In the genomic region with DNA sequence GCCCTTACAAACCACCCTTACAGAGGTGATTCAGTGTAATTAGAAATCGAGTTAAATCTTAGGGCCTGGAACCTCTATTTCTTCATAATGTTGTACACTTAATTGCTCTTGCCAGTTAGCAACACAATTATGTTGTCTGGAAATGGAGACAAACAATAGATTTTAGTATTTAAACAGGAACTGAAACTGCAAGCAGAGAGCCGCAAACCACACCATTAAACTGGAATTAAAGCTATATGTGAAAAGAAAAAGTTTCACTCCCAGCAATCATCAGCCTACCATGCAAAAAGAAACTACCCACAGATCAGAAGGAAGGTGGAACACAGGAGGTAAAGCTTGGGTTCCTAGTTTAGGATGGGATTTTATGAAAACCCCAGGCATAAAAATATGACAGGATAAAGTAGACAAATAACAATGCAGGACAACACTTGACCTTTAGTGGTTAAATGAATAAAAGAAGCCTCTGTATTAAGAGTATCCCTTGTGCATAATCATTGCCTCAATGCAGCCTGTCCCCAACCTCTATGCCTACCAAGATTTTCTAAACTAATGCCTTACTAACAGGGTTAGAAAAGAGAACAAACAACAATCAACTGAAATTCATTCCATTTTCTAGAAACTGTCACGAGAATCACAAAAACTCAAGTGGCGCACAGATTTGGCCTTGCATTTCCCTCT, we compare ENCODE assay signal across 14 cellular contexts.
A peak's percentile ranks its signal among the peaks of the same experiment; 100 is the strongest.
DNase-seq lines count a peak whose midpoint lies in the region; ATAC-seq and TF ChIP-seq lines count a peak whose summit lies in the region.
"Had no signal": no experiment of that assay in that cellular context is flagged by ENCODE, and none has a peak within 500 bp of the region (broad histone marks: within the 10 kb centered on the region; RNA-seq: fewer than 3 reads in every experiment).

No MANE protein-coding gene starts in this region.

- CTCF ChIA-PET in PC-3 (lab: Charles Lee) = no interaction called here

- H3K27me3 ChIP-seq in PC-3 (ENCODE audit: low read length) = no peaks in the 10 kb centered on the region

- no peaks in the 10 kb centered on the region for H3K36me3 ChIP-seq in PC-3 (ENCODE audit: low read depth, low read length)

- no peak overlapping the region for H3K4me3 ChIP-seq in PC-3 (ENCODE audit: low read length)

- H3F3A ChIP-seq in PC-3 (ENCODE audit: low read length, unreplicated experiment) = peaks cover 5% of the 10 kb centered on the region

- H3K79me2 ChIP-seq in PC-3 (ENCODE audit: low read length) = no peaks in the 10 kb centered on the region

- H2AFZ ChIP-seq in PC-3 (ENCODE audit: low read length) = no peak overlapping the region

- BruUV-seq in PC-3 (replicated peaks; lab: Mats Ljungman, UMichigan) = no TSS peak

- no peak for TF ChIP-seq POLR2A in GM18505 (IDR thresholded peaks at IDR 0.05; ENCODE audit: borderline replicate concordance, extremely low read depth, insufficient read depth, insufficient read length)

- H3K9me3 ChIP-seq in PC-3 (ENCODE audit: low read length) = no peaks in the 10 kb centered on the region

- peak; percentile 97 for ATAC-seq in GM18505 (IDR thresholded peaks at IDR 0.05; ENCODE audit: unreplicated experiment)
- ATAC-seq in GM21447 (IDR thresholded peaks at IDR 0.05; ENCODE audit: unreplicated experiment) = peak; percentile 96
- ATAC-seq in HG03103 (IDR thresholded peaks at IDR 0.05; ENCODE audit: low read depth, unreplicated experiment) = peak; percentile 97
- ATAC-seq in PC-3 = no peak

- no peaks in the 10 kb centered on the region for H3K9me2 ChIP-seq in PC-3 (replicated peaks; ENCODE audit: low read length)

- DNase-seq in PC-3 = peak; percentile 39
- no peak for DNase-seq in HPDE6-E6E7 (ENCODE audit: extremely low spot score)
- DNase-seq in mucosa of gallbladder (ENCODE audit: low spot score) = no peak
- DNase-seq in NCI-H1436 treated with DMSO at 0.1 percent for 48 hours (lab: John Stamatoyannopoulos, UW) = no peak
- DNase-seq in Kasumi-1 (lab: John Stamatoyannopoulos, UW) = no peak
- DNase-seq: activated CD4-positive, alpha-beta T cell treated with anti-CD3 and anti-CD28 coated beads, Interleukin-2, amount 50 U/mL, for 4 hours; amygdala; erythroblast; kidney; NCI-H1092 had no signal

- no peaks in the 10 kb centered on the region for H4K20me1 ChIP-seq in PC-3 (ENCODE audit: low read length)

- POLR2A ChIA-PET in PC-3 (lab: Charles Lee; ENCODE audit: unreplicated experiment) = no interaction called here

- no peak overlapping the region for H3K9ac ChIP-seq in PC-3 (ENCODE audit: low read length)

- no peak overlapping the region for H3K27ac ChIP-seq in PC-3 (ENCODE audit: low read length)
- H3K27ac ChIP-seq: C4-2B had no signal

- H3K4me2 ChIP-seq in PC-3 (ENCODE audit: low read length) = no peak overlapping the region

- TF ChIP-seq CTCF in PC-3 (conservative IDR thresholded peaks at IDR 0.05; ENCODE audit: low read depth, low read length) = no peak

- intact Hi-C loops in PC-3 (cut with micrococcal nuclease) = loop anchor here (5.0 kb wide), 3 partner anchors 65 to 305 kb away; no protein-coding TSS in a partner anchor

- H3K4me1 ChIP-seq in PC-3 (ENCODE audit: insufficient read depth, low read length) = peaks cover 46% of the 10 kb centered on the region
